8 cellular contexts compared by ENCODE assay signal in genomic region chr9:136488247-136489214, GRCh38. TPM values are rescaled to one million over a fixed set of nuclear protein-coding genes. Genes with fewer than 3 reads are reported as not detected.
DNase-seq lines count a peak whose midpoint lies in the region; ATAC-seq and TF ChIP-seq lines count a peak whose summit lies in the region.

No MANE protein-coding gene starts in this region.

- 8 to 18% (median 11%) methylated on average over 21 to 22 of the region's 22 CpGs for WGBS in psoas muscle, 3 donors

- no peak overlapping the region for H3K4me3 ChIP-seq in psoas muscle

- peak; percentile 38 for ATAC-seq in Right ventricle myocardium superior (ENCODE audit: poor library complexity)
- ATAC-seq in psoas muscle = peak; percentile 59 to 76 (median 66)
- ATAC-seq in HG03135 (IDR thresholded peaks at IDR 0.05; ENCODE audit: unreplicated experiment) = no peak

- H3K27ac ChIP-seq in psoas muscle = no peak overlapping the region

- no peaks in the 10 kb centered on the region for H3K9me3 ChIP-seq in psoas muscle

- no peaks in the 10 kb centered on the region for H3K27me3 ChIP-seq in psoas muscle (ENCODE audit: insufficient read depth in 3 of 3, low read length in 2 of 3)

- DNase-seq in CD1c-positive myeloid dendritic cell (ENCODE audit: extremely low spot score) = peak; percentile 73
- peak; percentile 82 for DNase-seq in HT-29 (ENCODE audit: low spot score)
- DNase-seq in SK-N-DZ (ENCODE audit: low spot score) = peak; percentile 42
- DNase-seq in activated naive CD4-positive, alpha-beta T cell treated with Interleukin-2 at 50 U/mL for 16 hours = peak; percentile 77
- peak; percentile 86 for DNase-seq in Right ventricle myocardium superior
- peak; percentile 75 to 86 for DNase-seq in psoas muscle
- no peak for DNase-seq in posterior vena cava (ENCODE audit: low spot score)

- intact Hi-C loops in Right ventricle myocardium superior (cut with DNase I) = loop anchor here (2.0 kb wide), 1 partner anchor 142 kb away; no protein-coding TSS in a partner anchor
- intact Hi-C loops in psoas muscle (cut with DNase I) = loop anchor here (1.0 to 5.0 kb wide), 4 partner anchors 59 to 204 kb away; partner anchors contain the start of gene NOTCH1 (in 1 of the 2)
- intact Hi-C loops in posterior vena cava (cut with DNase I) = loop anchor here (1.0 to 5.0 kb wide), 3 partner anchors 34 to 143 kb away; no protein-coding TSS in a partner anchor

- TF ChIP-seq CTCF in psoas muscle (IDR thresholded peaks at IDR 0.05) = peak; percentile 99

- H3K36me3 ChIP-seq in psoas muscle (ENCODE audit: insufficient read depth in 1 of 2, low read depth in 1 of 2) = no peaks in the 10 kb centered on the region

- peaks cover 20% of the 10 kb centered on the region for H3K4me1 ChIP-seq in psoas muscle

RNA-seq across cellular contexts. Expression of gene SEC16A, which starts 5.7 kb away (rescaled TPM):
- 37.9 and 43.5 TPM in 2 replicates for total RNA-seq in HT-29 (2014; rRNA removed; shearing (Covaris generic))
- 15.0 and 17.1 TPM in 2 replicates for polyA plus RNA-seq in SK-N-DZ (2014; cell fraction: cytosol; rRNA removed)
- 27.2 and 62.2 TPM in 2 replicates for polyA plus RNA-seq in SK-N-DZ (2014; cell fraction: nucleus; rRNA removed)
- total RNA-seq in Right ventricle myocardium superior (21.4 TPM), psoas muscle (10 to 100 TPM; 31.5 to 40.0 (median 37.0) TPM), posterior vena cava (10 to 100 TPM; 42.2 to 47.9 TPM)
- polyA plus RNA-seq in psoas muscle = 10 to 100 TPM; 22.3 to 27.6 (median 26.1) TPM

RNA-seq across cellular contexts. Expression of gene INPP5E, which starts 48.9 kb away (rescaled TPM):
- 15.9 and 16.4 TPM in 2 replicates for total RNA-seq in HT-29 (2014; rRNA removed; shearing (Covaris generic))
- polyA plus RNA-seq in SK-N-DZ (2014; cell fraction: cytosol; rRNA removed) = 11.3 and 19.1 TPM in 2 replicates
- 72.5 and 75.4 TPM in 2 replicates for polyA plus RNA-seq in SK-N-DZ (2014; cell fraction: nucleus; rRNA removed)
- total RNA-seq in Right ventricle myocardium superior (10.5 TPM), psoas muscle (1 to 10 TPM; 4.9 to 9.6 (median 7.4) TPM), posterior vena cava (1 to 10 TPM; 8.7 TPM)
- polyA plus RNA-seq in psoas muscle = 1 to 10 TPM; 4.7 to 5.3 (median 4.8) TPM

RNA-seq across cellular contexts. Expression of gene NOTCH1, which starts 57.3 kb away (rescaled TPM):
- total RNA-seq in HT-29 (2014; rRNA removed; shearing (Covaris generic)) = 39.8 and 57.7 TPM in 2 replicates
- 0.20 and 0.44 TPM in 2 replicates for polyA plus RNA-seq in SK-N-DZ (2014; cell fraction: cytosol; rRNA removed)
- polyA plus RNA-seq in SK-N-DZ (2014; cell fraction: nucleus; rRNA removed) = 0.85 and 12.6 TPM in 2 replicates
- total RNA-seq in Right ventricle myocardium superior = 16.8 TPM
- 10 to 100 TPM in 3 of 4 donors, 1 to 10 TPM in 1; 8.7 to 15.4 (median 12.3) TPM for total RNA-seq in psoas muscle
- polyA plus RNA-seq in psoas muscle = 1 to 10 TPM; 1.8 to 3.8 (median 2.9) TPM
- total RNA-seq in posterior vena cava = 10 to 100 TPM; 35.5 to 40.4 TPM
